Comparison of ENCODE assay signal across 2 cellular contexts in genomic region chr10:48466611-48467240, GRCh38.
A peak's percentile ranks its signal among the peaks of the same experiment; 100 is the strongest.
TF ChIP-seq lines count a peak whose summit lies in the region.

No MANE protein-coding gene starts in this region.

TF ChIP-seq in IMR-90, 13 proteins besides CTCF, POLR2A, EP300 and RAD21:
- TF ChIP-seq NFE2L2 (IDR thresholded peaks at IDR 0.05; ENCODE audit: low read depth, low read length), result no peak
- TF ChIP-seq CHD1 (IDR thresholded peaks at IDR 0.05; ENCODE audit: low read depth, low read length), result no peak
- TF ChIP-seq MAZ (IDR thresholded peaks at IDR 0.05; ENCODE audit: borderline replicate concordance, low read depth, low read length), result no peak
- no peak for TF ChIP-seq USF2 (IDR thresholded peaks at IDR 0.05; ENCODE audit: low read depth, low read length)
- TF ChIP-seq ELK1 (IDR thresholded peaks at IDR 0.05; ENCODE audit: borderline replicate concordance, low read depth, low read length), result no peak
- TF ChIP-seq RFX5 (IDR thresholded peaks at IDR 0.05; ENCODE audit: low read depth, low read length), result no peak
- TF ChIP-seq MAFK (IDR thresholded peaks at IDR 0.05; ENCODE audit: low read depth, low read length), result no peak
- TF ChIP-seq FOS (IDR thresholded peaks at IDR 0.05; ENCODE audit: low read depth, low read length), result no peak
- no peak for TF ChIP-seq CEBPB (IDR thresholded peaks at IDR 0.05; ENCODE audit: low read depth, low read length)
- no peak for TF ChIP-seq MXI1 (IDR thresholded peaks at IDR 0.05; ENCODE audit: borderline replicate concordance, low read depth, low read length)
- no peak for TF ChIP-seq SMC3 (IDR thresholded peaks at IDR 0.05; ENCODE audit: low read depth, low read length)
- TF ChIP-seq RCOR1 (IDR thresholded peaks at IDR 0.05; ENCODE audit: insufficient replicate concordance, low read length), result no peak
- TF ChIP-seq BHLHE40 (IDR thresholded peaks at IDR 0.05; ENCODE audit: low read depth, low read length), result no peak

TF ChIP-seq in H1, 55 proteins besides CTCF, POLR2A, EP300 and RAD21:
- TF ChIP-seq CHD7 (IDR thresholded peaks at IDR 0.05; ENCODE audit: insufficient replicate concordance, low read length) (no peak), CHD2 (IDR thresholded peaks at IDR 0.05; ENCODE audit: low read length) (no peak), E2F6 (IDR thresholded peaks at IDR 0.05) (peak; percentile 69; the same call in 1 of the 2 replicates), TEAD4 (IDR thresholded peaks at IDR 0.05; ENCODE audit: low read depth, low read length) (peak; percentile 67; the same call in 1 of the 2 replicates), EZH2 (IDR thresholded peaks at IDR 0.05; ENCODE audit: low read depth, low read length, severe bottlenecking) (no peak), TAF7 (optimal IDR thresholded peaks at IDR 0.05; ENCODE audit: borderline replicate concordance, low read depth, low read length) (no peak), KDM1A (IDR thresholded peaks at IDR 0.05; ENCODE audit: borderline replicate concordance, low read length) (peak; percentile 25; the same call in 1 of the 2 replicates), ATF3 (IDR thresholded peaks at IDR 0.05; ENCODE audit: insufficient read depth, low read depth, low read length) (no peak)
